ENCODE assay signal across 18 cellular contexts in the genomic region with DNA sequence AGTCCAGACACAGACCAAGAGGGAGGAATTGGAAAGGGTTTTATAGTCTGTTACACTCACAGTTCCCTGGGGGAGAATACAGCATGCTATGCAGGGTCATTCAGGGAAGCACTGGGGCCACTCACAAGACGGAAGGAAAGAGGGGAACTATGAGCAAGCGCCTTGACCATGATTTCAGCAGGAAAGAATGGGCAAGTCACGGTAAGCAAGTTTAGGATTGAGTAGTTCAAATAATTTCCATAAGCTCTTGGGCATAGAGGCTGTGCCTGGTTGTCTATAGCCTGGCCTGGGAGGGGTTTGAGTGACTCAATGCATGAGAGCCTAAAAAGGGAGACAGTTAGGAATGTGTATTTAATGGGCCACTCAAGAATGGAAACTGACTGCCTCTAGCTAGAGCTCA.
A peak's percentile ranks its signal among the peaks of the same experiment; 100 is the strongest.
DNase-seq lines count a peak whose midpoint lies in the region; FAIRE-seq and TF ChIP-seq lines count a peak whose summit lies in the region.
"Had no signal": no experiment of that assay in that cellular context is flagged by ENCODE, and none has a peak within 500 bp of the region (broad histone marks: within the 10 kb centered on the region; RNA-seq: fewer than 3 reads in every experiment).

No MANE protein-coding gene starts in this region.

- intact Hi-C loops in breast epithelium (cut with DNase I; ENCODE audit: low total_unique reads): loop anchor here (5.0 kb wide), 1 partner anchor 1005 kb away; no protein-coding TSS in a partner anchor

- H3K36me3 Mint-ChIP-seq in chondrocyte (ENCODE audit: low read depth): no peaks in the 10 kb centered on the region
- H3K36me3 Mint-ChIP-seq: CD8-positive, alpha-beta T cell had no signal

- DNase-seq in EH (ENCODE audit: low read depth): peak; percentile 80
- DNase-seq in M059J (ENCODE audit: low read depth): peak; percentile 35
- no peak for DNase-seq in chondrocyte (ENCODE audit: low spot score)
- DNase-seq in skeletal muscle cell (ENCODE audit: low read depth): peak; percentile 58
- no peak for DNase-seq in urothelium cell line (ENCODE audit: low spot score)
- DNase-seq in NCI-H187 (lab: John Stamatoyannopoulos, UW): no peak
- no peak for DNase-seq in breast epithelium (ENCODE audit: low spot score in 2 of 2)
- no peak for DNase-seq in AG20443 (ENCODE audit: low spot score)
- DNase-seq: CD8-positive, alpha-beta T cell; DMS 273 treated with DMSO at 0.1 percent for 48 hours; HCEC 1CT; NCI-H1436 treated with DMSO at 0.1 percent for 48 hours; NCI-H2081; NCI-H510A treated with DMSO at 0.1 percent for 48 hours; Right ventricle myocardium superior had no signal

- H3K9me3 Mint-ChIP-seq in chondrocyte (ENCODE audit: low read depth): peaks cover 9% of the 10 kb centered on the region

- no peak overlapping the region for H3K27ac ChIP-seq in breast epithelium
- H3K27ac ChIP-seq: BLaER1, SK-N-MC had no signal

- peak overlapping the region; percentile 62 for H3K27ac Mint-ChIP-seq in chondrocyte (ENCODE audit: unreplicated experiment)
- H3K27ac Mint-ChIP-seq: CD8-positive, alpha-beta T cell had no signal

- peaks cover 14% of the 10 kb centered on the region for H3K4me1 Mint-ChIP-seq in chondrocyte (ENCODE audit: low read depth)

- H3K27me3 Mint-ChIP-seq in chondrocyte (ENCODE audit: low read depth): no peaks in the 10 kb centered on the region

- H3K9me3 ChIP-seq in breast epithelium: peaks cover 0 to 6% of the 10 kb centered on the region in 2 donors
- H3K9me3 ChIP-seq: BLaER1 had no signal

- no peaks in the 10 kb centered on the region for H3K27me3 ChIP-seq in breast epithelium
- H3K27me3 ChIP-seq: BLaER1 had no signal

- H3K36me3 ChIP-seq in breast epithelium: no peaks in the 10 kb centered on the region
- H3K36me3 ChIP-seq: BLaER1 had no signal

- FAIRE-seq in urothelium cell line (lab: Jason Lieb, UNC): no peak
- FAIRE-seq: K562 had no signal

- H3K4me3 ChIP-seq in skeletal muscle cell (ENCODE audit: low read depth, low read length) (no peak overlapping the region), breast epithelium (no peak overlapping the region)
- H3K4me3 ChIP-seq: BLaER1, K562, SK-N-MC had no signal

- no peak for TF ChIP-seq CTCF in chondrocyte (IDR thresholded peaks at IDR 0.05)
- TF ChIP-seq CTCF in breast epithelium (IDR thresholded peaks at IDR 0.05): no peak

- H3K4me1 ChIP-seq in breast epithelium: no peaks in the 10 kb centered on the region
- H3K4me1 ChIP-seq: BLaER1 had no signal

- no peak overlapping the region for H3K4me3 Mint-ChIP-seq in chondrocyte (ENCODE audit: unreplicated experiment)
- H3K4me3 Mint-ChIP-seq: CD8-positive, alpha-beta T cell had no signal

- no peak for TF ChIP-seq POLR2A in breast epithelium (IDR thresholded peaks at IDR 0.05)

Comparison
In these comparisons a context has a peak if more than half of its experiments do, and no peak if none do; other contexts are left out.
1. DNase-seq: peak in EH (single experiment), M059J (single experiment) and skeletal muscle cell (single experiment); none in chondrocyte (single experiment), urothelium cell line (single experiment), NCI-H187 (0 of 2), breast epithelium (0 of 2) and AG20443 (single experiment).